ENCODE assay signal across 21 cellular contexts in the genomic region with DNA sequence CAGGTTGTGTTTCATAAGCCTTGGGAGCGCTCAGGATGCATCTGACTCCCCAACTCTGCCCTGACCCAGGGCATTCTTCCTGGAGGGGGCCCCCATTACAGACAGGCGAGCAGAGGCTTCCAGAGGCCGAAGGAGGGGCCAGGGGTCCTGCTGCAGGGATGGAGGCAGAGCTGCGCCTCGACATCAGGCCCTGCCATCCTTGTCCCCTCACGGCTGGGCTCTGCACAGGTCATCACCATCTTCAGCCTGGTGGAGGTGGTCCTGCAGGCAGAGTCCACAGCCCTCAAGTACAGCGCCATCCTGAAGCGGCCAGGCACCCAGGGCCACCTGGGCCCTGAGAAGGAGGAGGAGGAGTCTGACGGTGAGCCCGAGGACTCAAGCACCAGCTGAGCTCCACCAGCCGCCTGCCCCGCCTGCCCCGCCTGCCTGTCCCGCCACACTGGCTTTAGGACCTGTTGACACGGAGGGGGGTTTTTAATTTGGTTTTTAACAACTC. TPM values are rescaled to one million over a fixed set of nuclear protein-coding genes. Genes with fewer than 3 reads are reported as not detected.
DNase-seq lines count a peak whose midpoint lies in the region; ATAC-seq and TF ChIP-seq lines count a peak whose summit lies in the region.
"Had no signal": no experiment of that assay in that cellular context is flagged by ENCODE, and none has a peak within 500 bp of the region (broad histone marks: within the 10 kb centered on the region; RNA-seq: fewer than 3 reads in every experiment).

No MANE protein-coding gene starts in this region.

- H3K4me1 Mint-ChIP-seq in chondrocyte (ENCODE audit: low read depth): no peaks in the 10 kb centered on the region
- H3K4me1 Mint-ChIP-seq: B cell, IgD-negative memory B cell had no signal

- DNase-seq in cardiac septum (ENCODE audit: low spot score) (peak; percentile 64), right atrium auricular region (ENCODE audit: low spot score) (no peak), chondrocyte (ENCODE audit: low spot score) (peak; percentile 89), posterior cingulate gyrus (peak in 6 of 10 donors; percentile 4 to 75 (median 36)), NCI-H187 (lab: John Stamatoyannopoulos, UW) (no peak), NCI-H510A treated with DMSO at 0.1 percent for 48 hours (lab: John Stamatoyannopoulos, UW) (no peak)
- DNase-seq: hypothalamus, NCI-H1694, NCI-H345 had no signal

- no peak overlapping the region for H3K4me3 Mint-ChIP-seq in chondrocyte (ENCODE audit: unreplicated experiment)
- H3K4me3 Mint-ChIP-seq: activated CD4-positive, alpha-beta memory T cell treated with anti-CD3 and anti-CD28 coated beads for 36 hours; B cell; IgD-negative memory B cell; stimulated activated naive CD8-positive, alpha-beta T cell treated with anti-CD3 and anti-CD28 coated beads, Interleukin-15, Interleukin-2, amounts not matched to agents 100 ng/mL and 50 ng/mL, for 24 hours had no signal

- no peaks in the 10 kb centered on the region for H3K27me3 ChIP-seq in right atrium auricular region
- H3K27me3 ChIP-seq: neutrophil had no signal

- H3K36me3 Mint-ChIP-seq in chondrocyte (ENCODE audit: low read depth): no peaks in the 10 kb centered on the region
- H3K36me3 Mint-ChIP-seq: activated CD4-positive, alpha-beta memory T cell treated with anti-CD3 and anti-CD28 coated beads for 36 hours; IgD-negative memory B cell had no signal

- no peaks in the 10 kb centered on the region for H3K9me3 Mint-ChIP-seq in chondrocyte (ENCODE audit: low read depth)
- H3K9me3 Mint-ChIP-seq: activated CD4-positive, alpha-beta memory T cell treated with anti-CD3 and anti-CD28 coated beads for 36 hours; IgD-negative memory B cell; stimulated activated naive CD8-positive, alpha-beta T cell treated with anti-CD3 and anti-CD28 coated beads, Interleukin-15, Interleukin-2, amounts not matched to agents 100 ng/mL and 50 ng/mL, for 24 hours had no signal

- no peak overlapping the region for H3K27ac ChIP-seq in right atrium auricular region
- H3K27ac ChIP-seq: coronary artery, HL-60, neutrophil had no signal

- H3K27me3 Mint-ChIP-seq in chondrocyte (ENCODE audit: low read depth): no peaks in the 10 kb centered on the region
- H3K27me3 Mint-ChIP-seq: activated CD4-positive, alpha-beta memory T cell treated with anti-CD3 and anti-CD28 coated beads for 36 hours; B cell; IgD-negative memory B cell; stimulated activated naive CD8-positive, alpha-beta T cell treated with anti-CD3 and anti-CD28 coated beads, Interleukin-15, Interleukin-2, amounts not matched to agents 100 ng/mL and 50 ng/mL, for 24 hours had no signal

- TF ChIP-seq CTCF in right atrium auricular region (IDR thresholded peaks at IDR 0.05) (no peak), chondrocyte (IDR thresholded peaks at IDR 0.05) (no peak)

- no peaks in the 10 kb centered on the region for H3K9me3 ChIP-seq in right atrium auricular region
- H3K9me3 ChIP-seq: neutrophil had no signal

- no peak for ATAC-seq in HG03442 (IDR thresholded peaks at IDR 0.05; ENCODE audit: unreplicated experiment)

- H3K27ac Mint-ChIP-seq in chondrocyte (ENCODE audit: unreplicated experiment): no peak overlapping the region
- H3K27ac Mint-ChIP-seq: activated CD4-positive, alpha-beta memory T cell treated with anti-CD3 and anti-CD28 coated beads for 36 hours; B cell; IgD-negative memory B cell; stimulated activated naive CD8-positive, alpha-beta T cell treated with anti-CD3 and anti-CD28 coated beads, Interleukin-15, Interleukin-2, amounts not matched to agents 100 ng/mL and 50 ng/mL, for 24 hours had no signal

- H3K36me3 ChIP-seq in right atrium auricular region: no peaks in the 10 kb centered on the region
- H3K36me3 ChIP-seq: neutrophil had no signal

- H3K4me3 ChIP-seq in right atrium auricular region: no peak overlapping the region
- H3K4me3 ChIP-seq: coronary artery had no signal

- H3K4me1 ChIP-seq in right atrium auricular region: no peaks in the 10 kb centered on the region

- intact Hi-C loops in cardiac septum (cut with DNase I) (no loop called here), posterior cingulate gyrus (cut with DNase I) (no loop called here)

RNA-seq across cellular contexts. Expression of a gene that starts 42.3 kb away (rescaled TPM):
- total RNA-seq in cardiac septum (not detected), right atrium auricular region (not detected), chondrocyte (not detected in 3 replicates)
- total RNA-seq: activated CD4-positive, alpha-beta memory T cell treated with anti-CD3 and anti-CD28 coated beads for 36 hours; B cell; endothelial cell of umbilical vein; fibroblast of villous mesenchyme; kidney epithelial cell; RPMI7951 had no signal

Comparison
In these comparisons a context has a peak if more than half of its experiments do, and no peak if none do; other contexts are left out.
1. DNase-seq: peak in cardiac septum (single experiment), chondrocyte (single experiment) and posterior cingulate gyrus (6 of 10); none in right atrium auricular region (single experiment), NCI-H187 (0 of 2) and NCI-H510A treated with DMSO at 0.1 percent for 48 hours (single experiment).